In genomic region chr2:85409719-85410583, GRCh38 we compare ENCODE assay signal across 8 cellular contexts. TPM values are rescaled to one million over a fixed set of nuclear protein-coding genes. Genes with fewer than 3 reads are reported as not detected.
A peak's percentile ranks its signal among the peaks of the same experiment; 100 is the strongest.
DNase-seq lines count a peak whose midpoint lies in the region; ATAC-seq and TF ChIP-seq lines count a peak whose summit lies in the region.

TSS of gene CAPG (minus strand) at chr2:85410366. CDS start at chr2:85402145, 8,221 bp downstream.

- H3K4me1 ChIP-seq in BLaER1 (peaks cover 91% of the 10 kb centered on the region), HUES48 (ENCODE audit: control insufficient read depth, insufficient read depth, low read length) (peaks cover 37% of the 10 kb centered on the region), esophagus muscularis mucosa (peaks cover 5 to 44% (median 35%) of the 10 kb centered on the region in 4 donors), parathyroid adenoma (peaks cover 73% of the 10 kb centered on the region)

- H3K36me3 Mint-ChIP-seq in activated CD4-positive, alpha-beta T cell treated with anti-CD3 and anti-CD28 coated beads, Interleukin-2, amount 10 ng/mL, durations not matched to agents 7 days and 5 days (ENCODE audit: low read depth) = peaks cover 18% of the 10 kb centered on the region

- peaks cover 24% of the 10 kb centered on the region for H3K27me3 ChIP-seq in BLaER1
- no peaks in the 10 kb centered on the region for H3K27me3 ChIP-seq in HUES48 (ENCODE audit: control insufficient read depth, insufficient read depth, low read length)
- peaks cover 0 to 3% (median 0%) of the 10 kb centered on the region in 4 donors for H3K27me3 ChIP-seq in esophagus muscularis mucosa
- H3K27me3 ChIP-seq in parathyroid adenoma (ENCODE audit: control insufficient read depth, insufficient read depth, low read length) = no peaks in the 10 kb centered on the region

- no peaks in the 10 kb centered on the region for H3K9me3 ChIP-seq in BLaER1
- H3K9me3 ChIP-seq in HUES48 (ENCODE audit: control insufficient read depth, insufficient read depth, low read length) = no peaks in the 10 kb centered on the region
- no peaks in the 10 kb centered on the region for H3K9me3 ChIP-seq in esophagus muscularis mucosa
- H3K9me3 ChIP-seq in parathyroid adenoma (ENCODE audit: control insufficient read depth, low read length) = no peaks in the 10 kb centered on the region

- CTCF ChIA-PET in activated CD4-positive, alpha-beta T cell treated with anti-CD3 and anti-CD28 coated beads, Interleukin-2, amount 10 ng/mL, durations not matched to agents 7 days and 5 days (lab: Charles Lee) = no interaction called here

- no peaks in the 10 kb centered on the region for H3K9me3 Mint-ChIP-seq in activated CD4-positive, alpha-beta T cell treated with anti-CD3 and anti-CD28 coated beads, Interleukin-2, amount 10 ng/mL, durations not matched to agents 7 days and 5 days

- ATAC-seq in GM21360 (IDR thresholded peaks at IDR 0.05; ENCODE audit: unreplicated experiment) (peak; percentile 58), GM18519 (IDR thresholded peaks at IDR 0.05; ENCODE audit: low FRiP score, unreplicated experiment) (no peak)

- DNase-seq in activated CD4-positive, alpha-beta T cell treated with anti-CD3 and anti-CD28 coated beads, Interleukin-2, amount 10 ng/mL, durations not matched to agents 7 days and 5 days = peak; percentile 69
- no peak for DNase-seq in esophagus muscularis mucosa (ENCODE audit: extremely low spot score)
- no peak for DNase-seq in amniotic stem cell (lab: John Stamatoyannopoulos, UW)

- H3K4me3 Mint-ChIP-seq in activated CD4-positive, alpha-beta T cell treated with anti-CD3 and anti-CD28 coated beads, Interleukin-2, amount 10 ng/mL, durations not matched to agents 7 days and 5 days = peak within 1 kb of the TSS; percentile 94

- no peaks in the 10 kb centered on the region for H4K20me1 ChIP-seq in BLaER1

- H3K4me1 Mint-ChIP-seq in activated CD4-positive, alpha-beta T cell treated with anti-CD3 and anti-CD28 coated beads, Interleukin-2, amount 10 ng/mL, durations not matched to agents 7 days and 5 days = peaks cover 88% of the 10 kb centered on the region

- peak within 1 kb of the TSS; percentile 66 for H3K4me3 ChIP-seq in BLaER1
- peak within 1 kb of the TSS; percentile 17 for H3K4me3 ChIP-seq in HUES48 (ENCODE audit: low read depth, low read length)
- peak within 1 kb of the TSS; percentile 9 to 43 (median 20) for H3K4me3 ChIP-seq in esophagus muscularis mucosa
- peak within 1 kb of the TSS; percentile 49 for H3K4me3 ChIP-seq in parathyroid adenoma (ENCODE audit: low read depth, low read length)

- H3K9ac ChIP-seq in BLaER1 (peak within 1 kb of the TSS; percentile 72), HUES48 (ENCODE audit: low read depth, low read length) (no peak within 1 kb of the TSS), parathyroid adenoma (peak within 1 kb of the TSS; percentile 39)

- peak within 1 kb of the TSS; percentile 93 for H3K27ac Mint-ChIP-seq in activated CD4-positive, alpha-beta T cell treated with anti-CD3 and anti-CD28 coated beads, Interleukin-2, amount 10 ng/mL, durations not matched to agents 7 days and 5 days

- TF ChIP-seq POLR2A in esophagus muscularis mucosa (IDR thresholded peaks at IDR 0.05; ENCODE audit: low read depth) = no peak

- WGBS in esophagus muscularis mucosa = 55% methylated on average over 10 of the region's 12 CpGs

- intact Hi-C loops in esophagus muscularis mucosa (cut with DNase I) = no loop called here

- TF ChIP-seq EP300 in esophagus muscularis mucosa (IDR thresholded peaks at IDR 0.05) = no peak

- POLR2A ChIA-PET in activated CD4-positive, alpha-beta T cell treated with anti-CD3 and anti-CD28 coated beads, Interleukin-2, amount 10 ng/mL, durations not matched to agents 7 days and 5 days (lab: Charles Lee) = no interaction called here

- peak within 1 kb of the TSS; percentile 39 for H2AFZ ChIP-seq in parathyroid adenoma

- H3K4me2 ChIP-seq in BLaER1 (peak within 1 kb of the TSS; percentile 93), parathyroid adenoma (ENCODE audit: low read length) (peak within 1 kb of the TSS; percentile 70)

- H3K36me3 ChIP-seq in BLaER1 (no peaks in the 10 kb centered on the region), HUES48 (ENCODE audit: control insufficient read depth, insufficient read depth, low read length) (no peaks in the 10 kb centered on the region), esophagus muscularis mucosa (no peaks in the 10 kb centered on the region), parathyroid adenoma (ENCODE audit: control insufficient read depth, insufficient read depth, low read length) (no peaks in the 10 kb centered on the region)

- H3K27me3 Mint-ChIP-seq in activated CD4-positive, alpha-beta T cell treated with anti-CD3 and anti-CD28 coated beads, Interleukin-2, amount 10 ng/mL, durations not matched to agents 7 days and 5 days = peaks cover 2% of the 10 kb centered on the region

- peaks cover 28% of the 10 kb centered on the region for H3K79me2 ChIP-seq in parathyroid adenoma

- H3K27ac ChIP-seq in BLaER1 (peak within 1 kb of the TSS; percentile 88), HUES48 (ENCODE audit: low read depth, low read length) (no peak within 1 kb of the TSS), esophagus muscularis mucosa (replicated peaks in 1 of 4) (peak within 1 kb of the TSS in 3 of 4 donors; percentile 33 to 45 (median 44)), parathyroid adenoma (peak within 1 kb of the TSS; percentile 97)

- TF ChIP-seq CTCF in esophagus muscularis mucosa (IDR thresholded peaks at IDR 0.05) = no peak
- TF ChIP-seq CTCF in parathyroid adenoma (IDR thresholded peaks at IDR 0.05) = no peak

RNA-seq across cellular contexts. Expression of gene CAPG, which starts in this region (rescaled TPM):
- 100 to 1,000 TPM; 299 to 387 TPM for total RNA-seq in activated CD4-positive, alpha-beta T cell treated with anti-CD3 and anti-CD28 coated beads, Interleukin-2, amount 10 ng/mL, durations not matched to agents 7 days and 5 days
- total RNA-seq in esophagus muscularis mucosa = 10 to 100 TPM; 22.8 to 73.6 (median 30.8) TPM

Comparison
In these comparisons a context has a peak if more than half of its experiments do, and no peak if none do; other contexts are left out.
1. RNA of gene CAPG (total RNA-seq): 299 to 387 TPM in activated CD4-positive, alpha-beta T cell treated with anti-CD3 and anti-CD28 coated beads, Interleukin-2, amount 10 ng/mL, durations not matched to agents 7 days and 5 days; 22.8 to 73.6 TPM in esophagus muscularis mucosa; every median in the first group is over 4 times any median in the second.
2. Peak in every context shown above with its lines, with median percentiles within 50 percentile points of each other: H3K4me3 ChIP-seq.